In genomic region chr10:46512002-46512401, GRCh38 we compare ENCODE assay signal across 5 cellular contexts. TPM values are rescaled to one million over a fixed set of nuclear protein-coding genes. Genes with fewer than 3 reads are reported as not detected.
"Had no signal": no experiment of that assay in that cellular context is flagged by ENCODE, and none has a peak within 500 bp of the region (broad histone marks: within the 10 kb centered on the region; RNA-seq: fewer than 3 reads in every experiment).

No MANE protein-coding gene starts in this region.

RNA-seq across cellular contexts. Expression of gene GPRIN2, which starts 44.5 kb away (rescaled TPM):
- total RNA-seq: K562 had no signal
- polyA plus RNA-seq: IMR-90, K562 had no signal

RNA-seq across cellular contexts. Expression of gene NPY4R, which starts 46.2 kb away (rescaled TPM):
- total RNA-seq: GM23338, H1, H9, K562 had no signal
- polyA plus RNA-seq: GM23338, K562 had no signal
